ENCODE assay signal across 25 cellular contexts in the genomic region with DNA sequence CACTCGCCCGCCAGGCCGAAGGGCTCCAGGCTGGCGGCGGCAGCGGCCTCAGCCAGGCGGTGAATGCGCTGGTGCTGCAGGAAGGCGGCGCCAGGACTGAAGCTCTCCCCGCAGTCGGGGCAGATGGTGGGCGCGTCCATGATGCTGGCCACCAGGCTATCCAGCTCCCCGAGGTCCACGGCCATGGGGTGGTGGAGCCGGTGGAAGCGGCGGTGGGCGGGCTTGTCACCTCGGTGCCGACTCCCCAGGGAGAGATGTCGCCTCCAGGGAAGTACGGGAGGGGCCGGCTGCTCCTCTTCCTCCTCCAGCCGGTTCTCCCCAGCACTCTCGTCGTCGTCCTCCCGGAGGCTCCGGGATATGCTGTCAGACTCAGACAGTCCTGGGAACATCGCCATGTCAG.
"Had no signal": no experiment of that assay in that cellular context is flagged by ENCODE, and none has a peak within 500 bp of the region (broad histone marks: within the 10 kb centered on the region; RNA-seq: fewer than 3 reads in every experiment).

No MANE protein-coding gene starts in this region.

- H3K27ac ChIP-seq: adrenal gland, SJSA1 had no signal

- H3K9me3 ChIP-seq: adrenal gland, SJSA1 had no signal

- H3K27me3 ChIP-seq: adrenal gland, SJSA1 had no signal

- ATAC-seq: Panc1, SK-N-SH treated with all-trans-retinoic acid at 6 μM for 48 hours had no signal

- H3K4me1 ChIP-seq: SJSA1 had no signal

- DNase-seq: activated B cell treated with CpG ODN at 0.5 μM for 24 hours; activated CD4-positive, alpha-beta memory T cell treated with anti-CD3 and anti-CD28 coated beads for 36 hours; activated CD4-positive, alpha-beta T cell treated with anti-CD3 and anti-CD28 coated beads for 1 hour; activated CD4-positive, alpha-beta T cell treated with anti-CD3 and anti-CD28 coated beads, Interleukin-2, amount 10 ng/mL, durations not matched to agents 7 days and 5 days; activated naive CD4-positive, alpha-beta T cell treated with anti-CD3 and anti-CD28 coated beads, Interleukin-2, amount 50 U/mL, for 16 hours; activated naive CD8-positive, alpha-beta T cell treated with anti-CD3 and anti-CD28 coated beads, Interleukin-2, amount 10 ng/mL, durations not matched to agents 7 days and 5 days; activated T-cell treated with anti-CD3 and anti-CD28 coated beads for 4 hours; activated T-cell treated with anti-CD3 and anti-CD28 coated beads, Interleukin-2, amount 50 U/mL, for 48 hours; adrenal gland; caudate nucleus; Kasumi-1; NCI-H1105 treated with DMSO at 0.1 percent for 48 hours; NCI-H1436 treated with DMSO at 0.1 percent for 48 hours; NCI-H187; NCI-H2081; NCI-H510A treated with DMSO at 0.1 percent for 48 hours; NCI-H69; NK-92 treated with Interleukin-12 subunit alpha and Interleukin-12 subunit beta, amount 100 ng/mL, for 24 hours; OCI-M1; RPMI8226; SHP77; SW 1271 had no signal

- H3K4me3 ChIP-seq: adrenal gland, SJSA1 had no signal
